Comparison of ENCODE assay signal across 2 cellular contexts in genomic region chr17:76840443-76840767, GRCh38.
TF ChIP-seq lines count a peak whose summit lies in the region.

No MANE protein-coding gene starts in this region.

TF ChIP-seq in GM23338, 12 proteins besides CTCF, POLR2A, EP300 and RAD21 (continued from another document):
- no peak for TF ChIP-seq REST (IDR thresholded peaks at IDR 0.05; ENCODE audit: unreplicated experiment)
- TF ChIP-seq ZNF462 (CRISPR knock-in tag; IDR thresholded peaks at IDR 0.05): no peak
- no peak for TF ChIP-seq STAT1 (IDR thresholded peaks at IDR 0.05; ENCODE audit: unreplicated experiment)
- no peak for TF ChIP-seq POLR2AphosphoS5 (IDR thresholded peaks at IDR 0.05; ENCODE audit: low read depth)
- no peak for TF ChIP-seq EZH2phosphoT487 (IDR thresholded peaks at IDR 0.05; ENCODE audit: unreplicated experiment)
- TF ChIP-seq CREB1 (CRISPR knock-in tag; IDR thresholded peaks at IDR 0.05; ENCODE audit: low read depth): no peak
- no peak for TF ChIP-seq NANOG (IDR thresholded peaks at IDR 0.05; ENCODE audit: borderline replicate concordance)
- TF ChIP-seq ZNF331 (CRISPR knock-in tag; IDR thresholded peaks at IDR 0.05; ENCODE audit: low read depth): no peak
- TF ChIP-seq JUNB (IDR thresholded peaks at IDR 0.05; ENCODE audit: unreplicated experiment): no peak
- TF ChIP-seq EZH2 (IDR thresholded peaks at IDR 0.05; ENCODE audit: low read depth, unreplicated experiment): no peak
- TF ChIP-seq ZNF114 (CRISPR knock-in tag; IDR thresholded peaks at IDR 0.05): no peak
TF ChIP-seq in GM23338: peak in this region for 0.

TF ChIP-seq in SK-N-SH, 30 proteins besides CTCF, POLR2A, EP300 and RAD21 (continued from another document):
- TF ChIP-seq REST (IDR thresholded peaks at IDR 0.05; ENCODE audit: low read depth, low read length): no peak
- TF ChIP-seq FOSL2 (IDR thresholded peaks at IDR 0.05; ENCODE audit: borderline replicate concordance, low read depth): no peak
- no peak for TF ChIP-seq JUND (IDR thresholded peaks at IDR 0.05)
- TF ChIP-seq NRF1 (IDR thresholded peaks at IDR 0.05; ENCODE audit: low read depth, low read length): no peak
- no peak for TF ChIP-seq YY1 (IDR thresholded peaks at IDR 0.05; ENCODE audit: low read depth)
- no peak for TF ChIP-seq MEF2A (IDR thresholded peaks at IDR 0.05; ENCODE audit: borderline replicate concordance, low read depth)
TF ChIP-seq in SK-N-SH: peak in this region for 0.
